In genomic region chr1:156436319-156437043, GRCh38 we compare ENCODE assay signal across 9 cellular contexts.
DNase-seq lines count a peak whose midpoint lies in the region; ATAC-seq lines count a peak whose summit lies in the region.
"Had no signal": no experiment of that assay in that cellular context is flagged by ENCODE, and none has a peak within 500 bp of the region (broad histone marks: within the 10 kb centered on the region; RNA-seq: fewer than 3 reads in every experiment).

No MANE protein-coding gene starts in this region.

- H3K4me1 Mint-ChIP-seq in activated naive CD8-positive, alpha-beta T cell treated with anti-CD3 and anti-CD28 coated beads for 36 hours: peaks cover 63% of the 10 kb centered on the region
- H3K4me1 Mint-ChIP-seq in stimulated activated memory B cell treated with anti-CD40 and anti-IgM and Interleukin-4, amounts not matched to agents 10 μg/mL and 1 μg/mL and 100 μg/mL, for 72 hours: peaks cover 34% of the 10 kb centered on the region

- no peak for ATAC-seq in stimulated activated memory B cell treated with anti-CD40 and anti-IgM and Interleukin-4, amounts not matched to agents 10 μg/mL and 1 μg/mL and 100 μg/mL, for 72 hours
- ATAC-seq in GM19452 (IDR thresholded peaks at IDR 0.05; ENCODE audit: unreplicated experiment): no peak
- ATAC-seq in HG03097 (IDR thresholded peaks at IDR 0.05; ENCODE audit: low FRiP score, unreplicated experiment): no peak

- peak overlapping the region; percentile 76 for H3K27ac ChIP-seq in layer of hippocampus (ENCODE audit: low read depth, low read length)

- DNase-seq in NCI-H2227 (lab: John Stamatoyannopoulos, UW; ENCODE audit: unreplicated experiment) (peak; percentile 53), NCI-H2227 treated with DMSO at 0.1 percent for 48 hours (lab: John Stamatoyannopoulos, UW) (no peak)
- DNase-seq in activated naive CD8-positive, alpha-beta T cell treated with anti-CD3 and anti-CD28 coated beads for 36 hours: no peak
- no peak for DNase-seq in activated CD4-positive, alpha-beta T cell treated with anti-CD3 and anti-CD28 coated beads for 1 hour
- DNase-seq: NCI-H187 treated with DMSO at 0.1 percent for 48 hours had no signal

- H3K4me3 Mint-ChIP-seq in activated naive CD8-positive, alpha-beta T cell treated with anti-CD3 and anti-CD28 coated beads for 36 hours: peak overlapping the region; percentile 6
- H3K4me3 Mint-ChIP-seq in stimulated activated memory B cell treated with anti-CD40 and anti-IgM and Interleukin-4, amounts not matched to agents 10 μg/mL and 1 μg/mL and 100 μg/mL, for 72 hours: peak overlapping the region; percentile 12

- H3K27me3 Mint-ChIP-seq in activated naive CD8-positive, alpha-beta T cell treated with anti-CD3 and anti-CD28 coated beads for 36 hours: peaks cover 92% of the 10 kb centered on the region
- H3K27me3 Mint-ChIP-seq in stimulated activated memory B cell treated with anti-CD40 and anti-IgM and Interleukin-4, amounts not matched to agents 10 μg/mL and 1 μg/mL and 100 μg/mL, for 72 hours: peaks cover 100% of the 10 kb centered on the region

- peaks cover 17% of the 10 kb centered on the region for H3K27me3 ChIP-seq in layer of hippocampus (ENCODE audit: control insufficient read depth, insufficient read depth, low read length)

- no peak overlapping the region for H3K27ac Mint-ChIP-seq in activated naive CD8-positive, alpha-beta T cell treated with anti-CD3 and anti-CD28 coated beads for 36 hours
- H3K27ac Mint-ChIP-seq in stimulated activated memory B cell treated with anti-CD40 and anti-IgM and Interleukin-4, amounts not matched to agents 10 μg/mL and 1 μg/mL and 100 μg/mL, for 72 hours: peak overlapping the region; percentile 30

- peaks cover 8% of the 10 kb centered on the region for H3K36me3 Mint-ChIP-seq in activated naive CD8-positive, alpha-beta T cell treated with anti-CD3 and anti-CD28 coated beads for 36 hours
- no peaks in the 10 kb centered on the region for H3K36me3 Mint-ChIP-seq in stimulated activated memory B cell treated with anti-CD40 and anti-IgM and Interleukin-4, amounts not matched to agents 10 μg/mL and 1 μg/mL and 100 μg/mL, for 72 hours

- H3K9me3 Mint-ChIP-seq in activated naive CD8-positive, alpha-beta T cell treated with anti-CD3 and anti-CD28 coated beads for 36 hours: no peaks in the 10 kb centered on the region
- H3K9me3 Mint-ChIP-seq in stimulated activated memory B cell treated with anti-CD40 and anti-IgM and Interleukin-4, amounts not matched to agents 10 μg/mL and 1 μg/mL and 100 μg/mL, for 72 hours: no peaks in the 10 kb centered on the region
